ENCODE assay signal across 14 cellular contexts in genomic region chr5:109589983-109590382, GRCh38.
A peak's percentile ranks its signal among the peaks of the same experiment; 100 is the strongest.
DNase-seq lines count a peak whose midpoint lies in the region; ATAC-seq and TF ChIP-seq lines count a peak whose summit lies in the region.
"Had no signal": no experiment of that assay in that cellular context is flagged by ENCODE, and none has a peak within 500 bp of the region (broad histone marks: within the 10 kb centered on the region; RNA-seq: fewer than 3 reads in every experiment).

No MANE protein-coding gene starts in this region.

- H3K36me3 ChIP-seq in CD4-positive, CD25-positive, alpha-beta regulatory T cell (ENCODE audit: control insufficient read depth, insufficient read depth, low read length), result no peaks in the 10 kb centered on the region

- H3K9me3 ChIP-seq in CD4-positive, CD25-positive, alpha-beta regulatory T cell (ENCODE audit: control insufficient read depth in 2 of 2, low read length in 2 of 2), result no peaks in the 10 kb centered on the region

- no peaks in the 10 kb centered on the region for H3K4me1 ChIP-seq in CD4-positive, CD25-positive, alpha-beta regulatory T cell (ENCODE audit: control insufficient read depth, insufficient read depth, low read length, poor library complexity, severe bottlenecking)
- no peaks in the 10 kb centered on the region for H3K4me1 ChIP-seq in foreskin keratinocyte

- peak in 2 of 3 donors; percentile 13 to 18 for DNase-seq in CD4-positive, CD25-positive, alpha-beta regulatory T cell
- peak; percentile 2 for DNase-seq in GM12865 (ENCODE audit: low read depth)
- peak; percentile 25 for DNase-seq in OCI-M1 (lab: John Stamatoyannopoulos, UW)
- DNase-seq in foreskin keratinocyte, result no peak
- no peak for DNase-seq in NCI-H2081 (lab: John Stamatoyannopoulos, UW)
- no peak for DNase-seq in NCI-H187 treated with DMSO at 0.1 percent for 48 hours (lab: John Stamatoyannopoulos, UW)
- no peak for DNase-seq in stimulated activated CD8-positive, alpha-beta memory T cell treated with anti-CD3 and anti-CD28 coated beads, Interleukin-4, amount 100 ng/mL, for 48 hours
- DNase-seq: activated CD4-positive, CD25-positive, alpha-beta regulatory T cell treated with anti-CD3 and anti-CD28 coated beads, Interleukin-2, amount 50 U/mL, for 72 hours; C1 segment of cervical spinal cord; NCI-H146; substantia nigra had no signal

- no peak overlapping the region for H3K4me3 ChIP-seq in CD4-positive, CD25-positive, alpha-beta regulatory T cell (ENCODE audit: low read depth, low read length)
- no peak overlapping the region for H3K4me3 ChIP-seq in GM12865 (ENCODE audit: low read depth, low read length)
- H3K4me3 ChIP-seq: skin epidermis had no signal

- H3K4me1 Mint-ChIP-seq in CD4-positive, CD25-positive, alpha-beta regulatory T cell, result no peaks in the 10 kb centered on the region
- H3K4me1 Mint-ChIP-seq: nephron had no signal

- no peak overlapping the region for H3K4me3 Mint-ChIP-seq in CD4-positive, CD25-positive, alpha-beta regulatory T cell
- H3K4me3 Mint-ChIP-seq: nephron had no signal

- H3K27me3 ChIP-seq in CD4-positive, CD25-positive, alpha-beta regulatory T cell (ENCODE audit: control insufficient read depth, insufficient read depth, low read length), result no peaks in the 10 kb centered on the region
- H3K27me3 ChIP-seq in foreskin keratinocyte, result no peaks in the 10 kb centered on the region

- TF ChIP-seq CTCF in GM12865 (IDR thresholded peaks at IDR 0.05; ENCODE audit: insufficient read depth, low read depth, low read length, missing control alignments) (no peak), foreskin keratinocyte (conservative IDR thresholded peaks at IDR 0.05) (peak; percentile 50)

- no peaks in the 10 kb centered on the region for H3K27me3 Mint-ChIP-seq in CD4-positive, CD25-positive, alpha-beta regulatory T cell

- no peak overlapping the region for H3K27ac ChIP-seq in CD4-positive, CD25-positive, alpha-beta regulatory T cell (ENCODE audit: insufficient read depth, low read length, poor library complexity, severe bottlenecking)
- H3K27ac ChIP-seq in foreskin keratinocyte, result no peak overlapping the region
- H3K27ac ChIP-seq: skin epidermis had no signal

- H3K36me3 Mint-ChIP-seq in CD4-positive, CD25-positive, alpha-beta regulatory T cell, result no peaks in the 10 kb centered on the region

- no peaks in the 10 kb centered on the region for H3K9me3 Mint-ChIP-seq in CD4-positive, CD25-positive, alpha-beta regulatory T cell

- no peak overlapping the region for H3K27ac Mint-ChIP-seq in CD4-positive, CD25-positive, alpha-beta regulatory T cell
- H3K27ac Mint-ChIP-seq: nephron had no signal

- no peak for ATAC-seq in CD4-positive, CD25-positive, alpha-beta regulatory T cell (ENCODE audit: low read depth in 2 of 2)
- ATAC-seq in foreskin keratinocyte, result no peak
- no peak for ATAC-seq in HG02759 (IDR thresholded peaks at IDR 0.05; ENCODE audit: unreplicated experiment)

Comparison
In these comparisons a context has a peak if more than half of its experiments do, and no peak if none do; other contexts are left out.
1. DNase-seq: peak in CD4-positive, CD25-positive, alpha-beta regulatory T cell (2 of 3), GM12865 (single experiment) and OCI-M1 (single experiment); none in foreskin keratinocyte (0 of 2), NCI-H2081 (0 of 2), NCI-H187 treated with DMSO at 0.1 percent for 48 hours (single experiment) and stimulated activated CD8-positive, alpha-beta memory T cell treated with anti-CD3 and anti-CD28 coated beads, Interleukin-4, amount 100 ng/mL, for 48 hours (single experiment).